Comparison of ENCODE assay signal across 23 cellular contexts in genomic region chr9:23603311-23603710, GRCh38.
DNase-seq lines count a peak whose midpoint lies in the region; ATAC-seq and TF ChIP-seq lines count a peak whose summit lies in the region.
"Had no signal": no experiment of that assay in that cellular context is flagged by ENCODE, and none has a peak within 500 bp of the region (broad histone marks: within the 10 kb centered on the region; RNA-seq: fewer than 3 reads in every experiment).

No MANE protein-coding gene starts in this region.

- no TSS peak for BruUV-seq in MCF 10A (replicated peaks; lab: Mats Ljungman, UMichigan)

- H3K27me3 Mint-ChIP-seq in MCF 10A (ENCODE audit: insufficient read depth, unreplicated experiment): no peaks in the 10 kb centered on the region
- H3K27me3 Mint-ChIP-seq: CD8-positive, alpha-beta memory T cell; IgD-negative memory B cell had no signal

- TF ChIP-seq CTCF in foreskin keratinocyte (conservative IDR thresholded peaks at IDR 0.05) (no peak), MCF 10A (IDR thresholded peaks at IDR 0.05; ENCODE audit: unreplicated experiment) (no peak)

- H3K27ac ChIP-seq in foreskin keratinocyte: no peak overlapping the region
- H3K27ac ChIP-seq: BLaER1 treated with 17β-estradiol and CSF1 and Interleukin-3, amounts not matched to agents 10 nM and 100 nM; HL-60 had no signal

- H3K4me1 Mint-ChIP-seq in MCF 10A (ENCODE audit: insufficient read depth, unreplicated experiment): no peaks in the 10 kb centered on the region
- H3K4me1 Mint-ChIP-seq: CD8-positive, alpha-beta memory T cell; IgD-negative memory B cell had no signal

- peaks cover 5% of the 10 kb centered on the region for H3K4me1 ChIP-seq in foreskin keratinocyte

- H3K27ac Mint-ChIP-seq in MCF 10A (ENCODE audit: low read depth, unreplicated experiment): no peak overlapping the region
- H3K27ac Mint-ChIP-seq: CD8-positive, alpha-beta memory T cell; HFFc6; IgD-negative memory B cell had no signal

- H3K4me3 Mint-ChIP-seq in MCF 10A (ENCODE audit: unreplicated experiment): no peak overlapping the region
- H3K4me3 Mint-ChIP-seq: CD8-positive, alpha-beta memory T cell; HFFc6; IgD-negative memory B cell had no signal

- H3K27me3 ChIP-seq in foreskin keratinocyte: no peaks in the 10 kb centered on the region
- H3K27me3 ChIP-seq: BLaER1 treated with 17β-estradiol and CSF1 and Interleukin-3, amounts not matched to agents 10 nM and 100 nM had no signal

- H3K9me3 Mint-ChIP-seq in MCF 10A (ENCODE audit: unreplicated experiment): no peaks in the 10 kb centered on the region

- ATAC-seq in foreskin keratinocyte (peak; percentile 32), HG02885 (IDR thresholded peaks at IDR 0.05; ENCODE audit: poor library complexity, unreplicated experiment) (no peak)
- ATAC-seq: GM12878, HCT116, HepG2 had no signal

- H3K36me3 Mint-ChIP-seq in MCF 10A (ENCODE audit: insufficient read depth, unreplicated experiment): peaks cover 7% of the 10 kb centered on the region
- H3K36me3 Mint-ChIP-seq: CD8-positive, alpha-beta memory T cell; IgD-negative memory B cell had no signal

- DNase-seq in HPDE6-E6E7 (ENCODE audit: extremely low spot score) (peak; percentile 13), RPMI7951 (ENCODE audit: low read depth) (peak; percentile 63), foreskin keratinocyte (no peak), MCF 10A (ENCODE audit: unreplicated experiment) (no peak), germinal center (ENCODE audit: low spot score) (no peak), NOMO-1 treated with DMSO at 0.1 percent for 48 hours (lab: John Stamatoyannopoulos, UW; ENCODE audit: unreplicated experiment) (no peak)
- DNase-seq: 8988T; CD8-positive, alpha-beta memory T cell; COR-L47; DMS 273 treated with DMSO at 0.1 percent for 48 hours; DMS53; DND-41; EL; GOT3; H7; HFFc6 had no signal

- CTCF ChIA-PET in MCF 10A (lab: Yijun Ruan, JAX): no interaction called here

- POLR2A ChIA-PET in MCF 10A (lab: Yijun Ruan, JAX): no interaction called here

- intact Hi-C loops in MCF 10A (cut with micrococcal nuclease): no loop called here

Comparison
In these comparisons a context has a peak if more than half of its experiments do, and no peak if none do; other contexts are left out.
1. DNase-seq: peak in HPDE6-E6E7 (single experiment) and RPMI7951 (single experiment); none in foreskin keratinocyte (0 of 2), MCF 10A (single experiment), germinal center (single experiment) and NOMO-1 treated with DMSO at 0.1 percent for 48 hours (single experiment).